Comparison of ENCODE assay signal across 8 cellular contexts in the genomic region with DNA sequence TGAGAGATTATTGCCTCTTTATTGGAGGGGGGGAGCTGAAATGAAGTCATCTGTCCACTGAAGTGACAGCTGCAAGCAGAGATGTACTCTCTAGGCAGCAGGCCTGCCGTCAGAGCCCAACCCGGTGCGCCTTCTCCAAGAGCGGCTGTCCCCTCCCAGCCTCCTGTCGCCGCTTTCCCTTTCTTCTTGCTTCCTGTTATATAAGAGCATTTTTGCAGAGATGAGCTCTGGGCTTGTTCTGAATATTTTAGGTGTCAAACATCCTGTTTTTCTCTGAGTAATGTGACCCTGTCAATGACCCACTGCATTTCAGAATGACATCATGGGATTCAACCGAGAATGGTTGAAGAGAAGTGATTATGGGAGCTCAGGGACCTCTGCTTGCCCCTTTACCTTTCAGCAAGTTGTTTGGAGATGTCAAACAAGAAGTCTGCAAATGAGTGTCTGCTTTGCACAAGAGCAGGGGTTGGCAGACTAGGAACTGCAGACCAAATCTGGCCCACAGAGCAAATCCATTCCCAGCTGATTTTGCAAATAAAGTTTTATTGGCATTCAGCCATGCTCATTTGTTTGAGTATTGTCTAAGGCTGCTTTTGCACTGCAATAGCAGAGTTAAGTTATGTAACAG.
DNase-seq lines count a peak whose midpoint lies in the region; ATAC-seq and TF ChIP-seq lines count a peak whose summit lies in the region.

No MANE protein-coding gene starts in this region.

- POLR2A ChIA-PET in activated naive CD8-positive, alpha-beta T cell treated with anti-CD3 and anti-CD28 coated beads, Interleukin-2, amount 10 ng/mL, durations not matched to agents 7 days and 5 days (lab: Charles Lee) = no interaction called here

- no peaks in the 10 kb centered on the region for H3K9me3 Mint-ChIP-seq in activated naive CD8-positive, alpha-beta T cell treated with anti-CD3 and anti-CD28 coated beads, Interleukin-2, amount 10 ng/mL, durations not matched to agents 7 days and 5 days

- intact Hi-C loops in vagina (cut with DNase I) = no loop called here

- H3K9me3 ChIP-seq in vagina = no peaks in the 10 kb centered on the region

- TF ChIP-seq CTCF in vagina (IDR thresholded peaks at IDR 0.05) = no peak

- peaks cover 13% of the 10 kb centered on the region for H3K4me1 Mint-ChIP-seq in activated naive CD8-positive, alpha-beta T cell treated with anti-CD3 and anti-CD28 coated beads, Interleukin-2, amount 10 ng/mL, durations not matched to agents 7 days and 5 days

- no peak overlapping the region for H3K4me3 ChIP-seq in vagina

- H3K36me3 ChIP-seq in vagina = no peaks in the 10 kb centered on the region

- H3K36me3 Mint-ChIP-seq in activated naive CD8-positive, alpha-beta T cell treated with anti-CD3 and anti-CD28 coated beads, Interleukin-2, amount 10 ng/mL, durations not matched to agents 7 days and 5 days = no peaks in the 10 kb centered on the region

- peak overlapping the region; percentile 36 for H3K27ac ChIP-seq in vagina

- peak overlapping the region; percentile 14 for H3K4me3 Mint-ChIP-seq in activated naive CD8-positive, alpha-beta T cell treated with anti-CD3 and anti-CD28 coated beads, Interleukin-2, amount 10 ng/mL, durations not matched to agents 7 days and 5 days

- H3K27me3 ChIP-seq in vagina = no peaks in the 10 kb centered on the region

- TF ChIP-seq POLR2A in vagina (IDR thresholded peaks at IDR 0.05) = no peak

- no peaks in the 10 kb centered on the region for H3K27me3 Mint-ChIP-seq in activated naive CD8-positive, alpha-beta T cell treated with anti-CD3 and anti-CD28 coated beads, Interleukin-2, amount 10 ng/mL, durations not matched to agents 7 days and 5 days

- no peaks in the 10 kb centered on the region for H3K4me1 ChIP-seq in vagina

- ATAC-seq in activated naive CD8-positive, alpha-beta T cell treated with anti-CD3 and anti-CD28 coated beads, Interleukin-2, amount 10 ng/mL, durations not matched to agents 7 days and 5 days (ENCODE audit: low read depth) = peak; percentile 78
- no peak for ATAC-seq in HG02763 (IDR thresholded peaks at IDR 0.05; ENCODE audit: unreplicated experiment)
- ATAC-seq in esophagus mucosa = no peak

- peak overlapping the region; percentile 69 for H3K27ac Mint-ChIP-seq in activated naive CD8-positive, alpha-beta T cell treated with anti-CD3 and anti-CD28 coated beads, Interleukin-2, amount 10 ng/mL, durations not matched to agents 7 days and 5 days

- DNase-seq in stimulated activated CD4-positive, alpha-beta T cell treated with anti-CD3 and anti-CD28 coated beads, Interleukin-12 subunit alpha, Interleukin-12 subunit beta, amount 100 ng/mL, for 4 hours = peak; percentile 3
- DNase-seq in stimulated activated CD4-positive, alpha-beta T cell treated with anti-CD3 and anti-CD28 coated beads, Interleukin-2, amount 100 ng/mL, for 48 hours = no peak
- no peak for DNase-seq in activated naive CD8-positive, alpha-beta T cell treated with anti-CD3 and anti-CD28 coated beads, Interleukin-2, amount 10 ng/mL, durations not matched to agents 7 days and 5 days
- DNase-seq in kidney tubule cell (ENCODE audit: low spot score) (peak; percentile 62), vagina (ENCODE audit: extremely low spot score in 2 of 2) (no peak), DMS79 (lab: John Stamatoyannopoulos, UW) (no peak)

Comparison
In these comparisons a context has a peak if more than half of its experiments do, and no peak if none do; other contexts are left out.
1. DNase-seq: peak in stimulated activated CD4-positive, alpha-beta T cell treated with anti-CD3 and anti-CD28 coated beads, Interleukin-12 subunit alpha, Interleukin-12 subunit beta, amount 100 ng/mL, for 4 hours (single experiment) and kidney tubule cell (single experiment); none in stimulated activated CD4-positive, alpha-beta T cell treated with anti-CD3 and anti-CD28 coated beads, Interleukin-2, amount 100 ng/mL, for 48 hours (0 of 2), activated naive CD8-positive, alpha-beta T cell treated with anti-CD3 and anti-CD28 coated beads, Interleukin-2, amount 10 ng/mL, durations not matched to agents 7 days and 5 days (single experiment), vagina (0 of 2) and DMS79 (single experiment).